ENCODE assay signal across 9 cellular contexts in the genomic region with DNA sequence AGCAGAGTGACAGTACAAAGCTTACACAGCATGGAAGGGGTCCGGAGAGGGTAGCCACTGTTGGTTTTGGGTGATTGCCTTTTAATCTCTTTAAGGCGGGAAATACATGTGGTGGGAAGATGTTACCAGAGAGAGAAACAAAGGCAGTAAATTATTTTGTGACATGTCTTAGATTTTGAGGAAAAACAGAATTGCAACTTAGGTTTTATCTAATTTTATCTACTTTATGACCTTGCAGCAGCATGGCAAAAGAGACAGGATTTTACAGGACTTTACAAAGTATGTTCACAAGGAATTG. TPM values are rescaled to one million over a fixed set of nuclear protein-coding genes. Genes with fewer than 3 reads are reported as not detected.
DNase-seq lines count a peak whose midpoint lies in the region; ATAC-seq and TF ChIP-seq lines count a peak whose summit lies in the region.
"Had no signal": no experiment of that assay in that cellular context is flagged by ENCODE, and none has a peak within 500 bp of the region (broad histone marks: within the 10 kb centered on the region; RNA-seq: fewer than 3 reads in every experiment).

No MANE protein-coding gene starts in this region.

- H4K20me1 ChIP-seq in mammary epithelial cell (ENCODE audit: insufficient read depth, low read length): no peaks in the 10 kb centered on the region

- H3K9me3 Mint-ChIP-seq in MCF 10A (ENCODE audit: unreplicated experiment): no peaks in the 10 kb centered on the region

- H3K36me3 Mint-ChIP-seq in MCF 10A (ENCODE audit: insufficient read depth, unreplicated experiment): no peaks in the 10 kb centered on the region

- DNase-seq in MCF 10A (ENCODE audit: unreplicated experiment) (no peak), mammary epithelial cell (no peak), breast epithelium (ENCODE audit: low spot score in 2 of 2) (no peak), tibial nerve (ENCODE audit: low spot score in 2 of 2) (no peak), NAMALWA (ENCODE audit: low spot score) (no peak), inferior parietal cortex (ENCODE audit: extremely low spot score) (no peak)
- DNase-seq: kidney glomerular epithelial cell had no signal

- no peak for TF ChIP-seq EP300 in tibial nerve (IDR thresholded peaks at IDR 0.05)

- no peaks in the 10 kb centered on the region for H3K27me3 Mint-ChIP-seq in MCF 10A (ENCODE audit: insufficient read depth, unreplicated experiment)

- no peak for TF ChIP-seq POLR2A in breast epithelium (IDR thresholded peaks at IDR 0.05)
- TF ChIP-seq POLR2A in tibial nerve (IDR thresholded peaks at IDR 0.05): no peak

- CTCF ChIA-PET in MCF 10A (lab: Yijun Ruan, JAX): interaction anchor here (1.0 to 1.5 kb wide), 6 partner anchors 8 to 139 kb away, joined by 3 to 8 read pairs (median 4); no protein-coding TSS in a partner anchor
- CTCF ChIA-PET in mammary epithelial cell (lab: Charles Lee; ENCODE audit: low non-redundant PET): no interaction called here

- TF ChIP-seq CTCF in MCF 10A (IDR thresholded peaks at IDR 0.05; ENCODE audit: unreplicated experiment) (no peak), mammary epithelial cell (conservative IDR thresholded peaks at IDR 0.05 in 1 of 2, IDR thresholded peaks at IDR 0.05 in 1 of 2; ENCODE audit: extremely low read depth in 1 of 2, insufficient read depth in 1 of 2, low read depth in 1 of 2, low read length in 2 of 2) (no peak), breast epithelium (IDR thresholded peaks at IDR 0.05) (no peak), tibial nerve (IDR thresholded peaks at IDR 0.05) (no peak)

- H3K9ac ChIP-seq in mammary epithelial cell (ENCODE audit: insufficient read depth, low read length): no peak overlapping the region

- H3K4me3 ChIP-seq in mammary epithelial cell (replicated peaks in 1 of 3; ENCODE audit: insufficient read depth in 1 of 3, low read depth in 2 of 3, low read length in 3 of 3): no peak overlapping the region
- H3K4me3 ChIP-seq in breast epithelium: peak overlapping the region; percentile 51 to 81 (median 57)
- peak overlapping the region; percentile 48 for H3K4me3 ChIP-seq in mononuclear cell (ENCODE audit: low read length)
- peak overlapping the region; percentile 33 to 58 (median 48) for H3K4me3 ChIP-seq in tibial nerve

- in situ Hi-C loops in mammary epithelial cell (cut with MboI; ENCODE audit: low sequenced_read_pairs in 2 of 2): loop anchor here in 1 of 2 donors (10.0 kb wide), 1 partner anchor 45 kb away; no protein-coding TSS in a partner anchor

- dilution Hi-C loops in mammary epithelial cell (cut with HindIII; ENCODE audit: low sequenced_read_pairs): loop anchor here (5.0 kb wide), 1 partner anchor 78 kb away; no protein-coding TSS in a partner anchor

- POLR2A ChIA-PET in MCF 10A (lab: Yijun Ruan, JAX): interaction anchor here (0.6 to 1.9 kb wide), 16 partner anchors 8 to 197 kb away, joined by 3 to 20 read pairs (median 4); a partner anchor contains a TSS

- no peak overlapping the region for H3K4me2 ChIP-seq in mammary epithelial cell (ENCODE audit: insufficient read depth, low read depth, low read length)

- H3K27ac Mint-ChIP-seq in MCF 10A (ENCODE audit: low read depth, unreplicated experiment): peak overlapping the region; percentile 61

- H3K27ac ChIP-seq in mammary epithelial cell (ENCODE audit: insufficient read depth, low read depth, low read length) (no peak overlapping the region), breast epithelium (peak overlapping the region; percentile 70 to 98), tibial nerve (peak overlapping the region; percentile 73 to 94 (median 87))

- no peak for ATAC-seq in GM19397 (IDR thresholded peaks at IDR 0.05; ENCODE audit: unreplicated experiment)

- intact Hi-C loops in MCF 10A (cut with micrococcal nuclease) (loop anchor here (1.0 to 5.0 kb wide), 2 partner anchors 22 to 57 kb away; no protein-coding TSS in a partner anchor), mammary epithelial cell (cut with micrococcal nuclease) (loop anchor here (1.0 to 5.0 kb wide), 2 partner anchors 8 to 208 kb away; no protein-coding TSS in a partner anchor), breast epithelium (cut with DNase I; ENCODE audit: low total_unique reads) (loop anchor here (10.0 kb wide), 1 partner anchor 145 kb away; a partner anchor contains a TSS)

- H3K4me1 ChIP-seq in mammary epithelial cell (ENCODE audit: insufficient read depth, low read length) (peaks cover 8% of the 10 kb centered on the region), breast epithelium (peaks cover 7 to 9% of the 10 kb centered on the region in 2 donors), mononuclear cell (ENCODE audit: insufficient read depth, low read length) (peaks cover 72% of the 10 kb centered on the region), tibial nerve (peaks cover 0 to 65% (median 41%) of the 10 kb centered on the region in 4 donors)

- H3K36me3 ChIP-seq in mammary epithelial cell (ENCODE audit: insufficient read depth, low read length) (no peaks in the 10 kb centered on the region), breast epithelium (no peaks in the 10 kb centered on the region), tibial nerve (no peaks in the 10 kb centered on the region)

- H3K4me3 Mint-ChIP-seq in MCF 10A (ENCODE audit: unreplicated experiment): peak overlapping the region; percentile 73

- H3K27me3 ChIP-seq in mammary epithelial cell (ENCODE audit: insufficient read depth, low read length) (no peaks in the 10 kb centered on the region), breast epithelium (no peaks in the 10 kb centered on the region), mononuclear cell (ENCODE audit: insufficient read depth, low read length) (no peaks in the 10 kb centered on the region), tibial nerve (no peaks in the 10 kb centered on the region)

- H3K4me1 Mint-ChIP-seq in MCF 10A (ENCODE audit: insufficient read depth, unreplicated experiment): peaks cover 32% of the 10 kb centered on the region

- H3K9me3 ChIP-seq in mammary epithelial cell (replicated peaks; ENCODE audit: insufficient read depth, low read length) (no peaks in the 10 kb centered on the region), breast epithelium (no peaks in the 10 kb centered on the region), mononuclear cell (ENCODE audit: low read depth, low read length) (no peaks in the 10 kb centered on the region), tibial nerve (no peaks in the 10 kb centered on the region)

- H3K79me2 ChIP-seq in mammary epithelial cell (ENCODE audit: insufficient read depth, low read length): no peaks in the 10 kb centered on the region

- WGBS in mammary epithelial cell (ENCODE audit: low coverage, missing lambda C conversion rate): 95% methylated on average over 2 of the region's 2 CpGs
- WGBS in tibial nerve, 2 donors: 17 to 20% methylated on average over 2 of the region's 2 CpGs

- no TSS peak for BruUV-seq in MCF 10A (replicated peaks; lab: Mats Ljungman, UMichigan)
- no TSS peak for BruUV-seq in mammary epithelial cell (replicated peaks; lab: Mats Ljungman, UMichigan)

- H2AFZ ChIP-seq in mammary epithelial cell (ENCODE audit: low read depth, low read length): no peak overlapping the region

RNA-seq across cellular contexts. Expression of a gene that starts 1.9 kb away (rescaled TPM):
- total RNA-seq in MCF 10A (2022): 288 and 314 TPM in 2 replicates
- 10 to 100 TPM in 1 of 2 donors, 1 to 10 TPM in 1; 4.7 to 29.1 TPM for total RNA-seq in mammary epithelial cell
- 37.8 TPM for polyA plus RNA-seq in mammary epithelial cell
- 92.3 TPM for polyA minus RNA-seq in mammary epithelial cell
- total RNA-seq in breast epithelium: 100 to 1,000 TPM in 2 of 3 donors, 10 to 100 TPM in 1; 81.4 to 404 (median 129) TPM
- total RNA-seq in mononuclear cell: 52.9 TPM
- 100 to 1,000 TPM; 258 to 624 (median 292) TPM for total RNA-seq in tibial nerve

RNA-seq across cellular contexts. Expression of a gene that starts 4.3 kb away (rescaled TPM):
- total RNA-seq in MCF 10A (2022) (1.8 and 4.8 TPM in 2 replicates), mammary epithelial cell (1 to 10 TPM; 1.7 to 2.8 TPM), breast epithelium (100 to 1,000 TPM; 129 to 321 (median 142) TPM), mononuclear cell (276 TPM), tibial nerve (100 to 1,000 TPM; 216 to 431 (median 256) TPM)
- polyA plus RNA-seq in mammary epithelial cell: 5.1 TPM
- polyA minus RNA-seq in mammary epithelial cell: 2.0 TPM

RNA-seq across cellular contexts. Expression of a gene that starts 10.2 kb away (rescaled TPM):
- not detected in 2 replicates for total RNA-seq in MCF 10A (2022)
- total RNA-seq in mammary epithelial cell: not detected
- not detected for polyA plus RNA-seq in mammary epithelial cell
- not detected for polyA minus RNA-seq in mammary epithelial cell
- total RNA-seq in breast epithelium: not detected
- not detected for total RNA-seq in mononuclear cell
- total RNA-seq in tibial nerve: not detected

RNA-seq across cellular contexts. Expression of a gene that starts 11.2 kb away (rescaled TPM):
- 415 and 497 TPM in 2 replicates for total RNA-seq in MCF 10A (2022)
- 100 to 1,000 TPM in 1 of 2 donors, 10 to 100 TPM in 1; 58.7 to 211 TPM for total RNA-seq in mammary epithelial cell
- 230 TPM for polyA plus RNA-seq in mammary epithelial cell
- 231 TPM for polyA minus RNA-seq in mammary epithelial cell
- 100 to 1,000 TPM; 158 to 361 (median 195) TPM for total RNA-seq in breast epithelium
- total RNA-seq in mononuclear cell: 14.1 TPM
- 100 to 1,000 TPM; 258 to 816 (median 325) TPM for total RNA-seq in tibial nerve

RNA-seq across cellular contexts. Expression of a gene that starts 20.6 kb away (rescaled TPM):
- total RNA-seq in MCF 10A (2022) (6.3 and 8.5 TPM in 2 replicates), mammary epithelial cell (1 to 10 TPM; 2.5 to 7.9 TPM), breast epithelium (10 to 100 TPM; 13.0 to 63.9 (median 37.3) TPM), mononuclear cell (85.2 TPM), tibial nerve (100 to 1,000 TPM in 1 of 4 donors, 10 to 100 TPM in 3; 43.7 to 166 (median 55.6) TPM)
- 1.5 TPM for polyA plus RNA-seq in mammary epithelial cell
- polyA minus RNA-seq in mammary epithelial cell: 2.1 TPM

Comparison
In these comparisons a context has a peak if more than half of its experiments do, and no peak if none do; other contexts are left out.
1. H3K4me3 ChIP-seq: peak in breast epithelium (3 of 3), mononuclear cell (single experiment) and tibial nerve (4 of 4); none in mammary epithelial cell (0 of 3).
2. RNA of a gene that starts 4.3 kb away (total RNA-seq): 276 TPM in mononuclear cell (single experiment), 216 to 431 TPM in tibial nerve and 129 to 321 TPM in breast epithelium; 1.8 to 4.8 TPM in MCF 10A and 1.7 to 2.8 TPM in mammary epithelial cell; every median in the first group is over 10 times any median in the second.